35 cellular contexts compared by ENCODE assay signal in genomic region chr17:51852603-51853002, GRCh38.
DNase-seq lines count a peak whose midpoint lies in the region; ATAC-seq, FAIRE-seq and TF ChIP-seq lines count a peak whose summit lies in the region.
"Had no signal": no experiment of that assay in that cellular context is flagged by ENCODE, and none has a peak within 500 bp of the region (broad histone marks: within the 10 kb centered on the region; RNA-seq: fewer than 3 reads in every experiment).

No MANE protein-coding gene starts in this region.

- FAIRE-seq in pancreas (lab: Jason Lieb, UNC): no peak
- FAIRE-seq: A204.1, A549, D721Med, G401.6 had no signal

- no peak overlapping the region for H3K4me3 ChIP-seq in pancreas
- H3K4me3 ChIP-seq: A549; BLaER1; BLaER1 treated with 17β-estradiol and CSF1 and Interleukin-3, amounts not matched to agents 10 nM and 100 nM had no signal

- H3K27me3 ChIP-seq in pancreas (no peaks in the 10 kb centered on the region), foreskin keratinocyte (no peaks in the 10 kb centered on the region)
- H3K27me3 ChIP-seq: BE2C; BLaER1; BLaER1 treated with 17β-estradiol and CSF1 and Interleukin-3, amounts not matched to agents 10 nM and 100 nM had no signal

- ATAC-seq in pancreas (peak; percentile 58 to 66 (median 62)), foreskin keratinocyte (no peak)
- ATAC-seq: A549; CD8-positive, alpha-beta T cell had no signal

- TF ChIP-seq CTCF in pancreas (IDR thresholded peaks at IDR 0.05) (no peak), foreskin keratinocyte (conservative IDR thresholded peaks at IDR 0.05) (no peak)

- H3K9me3 ChIP-seq in pancreas: no peaks in the 10 kb centered on the region
- H3K9me3 ChIP-seq: A549; BE2C; BLaER1; BLaER1 treated with 17β-estradiol and CSF1 and Interleukin-3, amounts not matched to agents 10 nM and 100 nM; Caco-2 had no signal

- intact Hi-C loops in pancreas (cut with DNase I): no loop called here

- H3K27ac ChIP-seq in pancreas (no peak overlapping the region), foreskin keratinocyte (no peak overlapping the region)
- H3K27ac ChIP-seq: 22Rv1; A549; BLaER1; BLaER1 treated with 17β-estradiol and CSF1 and Interleukin-3, amounts not matched to agents 10 nM and 100 nM; C4-2B had no signal

- DNase-seq in DMS53 (lab: John Stamatoyannopoulos, UW) (peak; percentile 32), DMS53 treated with DMSO at 0.1 percent for 48 hours (lab: John Stamatoyannopoulos, UW; ENCODE audit: unreplicated experiment) (no peak), NCI-H510A treated with DMSO at 0.1 percent for 48 hours (lab: John Stamatoyannopoulos, UW) (peak; percentile 15), NCI-H510A (lab: John Stamatoyannopoulos, UW) (no peak), pancreas (no peak), renal cortical epithelial cell (ENCODE audit: low read depth) (peak; percentile 39), DMS153 treated with DMSO at 0.1 percent for 48 hours (lab: John Stamatoyannopoulos, UW; ENCODE audit: unreplicated experiment) (no peak), foreskin keratinocyte (no peak)
- DNase-seq: 8988T; ACHN; AML-193; BE2C; C1 segment of cervical spinal cord; Caco-2; Calu3; CD4-positive, alpha-beta memory T cell; CD4-positive, alpha-beta T cell; CD4-positive, CD25-positive, alpha-beta regulatory T cell; CD8-positive, alpha-beta memory T cell; CD8-positive, alpha-beta T cell; COR-L47; DMS 273 treated with DMSO at 0.1 percent for 48 hours; DMS153; DMS79; DMS79 treated with DMSO at 0.1 percent for 48 hours; DND-41; EL had no signal

- no peaks in the 10 kb centered on the region for H3K36me3 ChIP-seq in pancreas
- H3K36me3 ChIP-seq: BE2C; BLaER1; BLaER1 treated with 17β-estradiol and CSF1 and Interleukin-3, amounts not matched to agents 10 nM and 100 nM had no signal

- H3K4me1 ChIP-seq in pancreas (peaks cover 0 to 16% (median 10%) of the 10 kb centered on the region in 3 donors), foreskin keratinocyte (no peaks in the 10 kb centered on the region)
- H3K4me1 ChIP-seq: A549; BLaER1; BLaER1 treated with 17β-estradiol and CSF1 and Interleukin-3, amounts not matched to agents 10 nM and 100 nM; Caco-2 had no signal

Comparison
In these comparisons a context has a peak if more than half of its experiments do, and no peak if none do; other contexts are left out.
1. DNase-seq: peak in DMS53 (single experiment), NCI-H510A treated with DMSO at 0.1 percent for 48 hours (single experiment) and renal cortical epithelial cell (single experiment); none in DMS53 treated with DMSO at 0.1 percent for 48 hours (single experiment), NCI-H510A (single experiment), pancreas (0 of 6), DMS153 treated with DMSO at 0.1 percent for 48 hours (single experiment) and foreskin keratinocyte (0 of 2).